In genomic region chr10:50419756-50420155, GRCh38 we compare ENCODE assay signal across 8 cellular contexts.
"Had no signal": no experiment of that assay in that cellular context is flagged by ENCODE, and none has a peak within 500 bp of the region (broad histone marks: within the 10 kb centered on the region; RNA-seq: fewer than 3 reads in every experiment).

No MANE protein-coding gene starts in this region.

- H3K27me3 ChIP-seq: esophagus muscularis mucosa, right lobe of liver had no signal

- H3K36me3 ChIP-seq: esophagus muscularis mucosa, right lobe of liver had no signal

- ATAC-seq: activated CD4-positive, alpha-beta T cell treated with anti-CD3 and anti-CD28 coated beads for 36 hours; activated CD8-positive, alpha-beta T cell treated with anti-CD3 and anti-CD28 coated beads, Interleukin-2, amount 10 ng/mL, durations not matched to agents 7 days and 5 days; psoas muscle; right lobe of liver had no signal

- DNase-seq: activated CD8-positive, alpha-beta T cell treated with anti-CD3 and anti-CD28 coated beads, Interleukin-2, amount 10 ng/mL, durations not matched to agents 7 days and 5 days; activated naive CD4-positive, alpha-beta T cell; psoas muscle; right lobe of liver had no signal

- H3K4me3 Mint-ChIP-seq: activated CD4-positive, alpha-beta T cell treated with anti-CD3 and anti-CD28 coated beads for 36 hours; activated CD8-positive, alpha-beta T cell treated with anti-CD3 and anti-CD28 coated beads, Interleukin-2, amount 10 ng/mL, durations not matched to agents 7 days and 5 days; neural crest cell; stimulated activated naive CD8-positive, alpha-beta T cell treated with anti-CD3 and anti-CD28 coated beads, Interleukin-15, Interleukin-2, amounts not matched to agents 100 ng/mL and 50 ng/mL, for 24 hours had no signal

- H3K27ac ChIP-seq: psoas muscle, right lobe of liver had no signal

- H3K27ac Mint-ChIP-seq: activated CD4-positive, alpha-beta T cell treated with anti-CD3 and anti-CD28 coated beads for 36 hours; activated CD8-positive, alpha-beta T cell treated with anti-CD3 and anti-CD28 coated beads, Interleukin-2, amount 10 ng/mL, durations not matched to agents 7 days and 5 days; stimulated activated naive CD8-positive, alpha-beta T cell treated with anti-CD3 and anti-CD28 coated beads, Interleukin-15, Interleukin-2, amounts not matched to agents 100 ng/mL and 50 ng/mL, for 24 hours had no signal

- H3K27me3 Mint-ChIP-seq: activated CD4-positive, alpha-beta T cell treated with anti-CD3 and anti-CD28 coated beads for 36 hours; stimulated activated naive CD8-positive, alpha-beta T cell treated with anti-CD3 and anti-CD28 coated beads, Interleukin-15, Interleukin-2, amounts not matched to agents 100 ng/mL and 50 ng/mL, for 24 hours had no signal

- H3K4me3 ChIP-seq: esophagus muscularis mucosa, psoas muscle, right lobe of liver had no signal

- H3K9me3 ChIP-seq: esophagus muscularis mucosa, psoas muscle, right lobe of liver had no signal

- H3K9me3 Mint-ChIP-seq: neural crest cell; stimulated activated naive CD8-positive, alpha-beta T cell treated with anti-CD3 and anti-CD28 coated beads, Interleukin-15, Interleukin-2, amounts not matched to agents 100 ng/mL and 50 ng/mL, for 24 hours had no signal
